In genomic region chr18:13809025-13809384, GRCh38 we compare ENCODE assay signal across 29 cellular contexts. TPM values are rescaled to one million over a fixed set of nuclear protein-coding genes. Genes with fewer than 3 reads are reported as not detected.
DNase-seq lines count a peak whose midpoint lies in the region; ATAC-seq and TF ChIP-seq lines count a peak whose summit lies in the region.
"Had no signal": no experiment of that assay in that cellular context is flagged by ENCODE, and none has a peak within 500 bp of the region (broad histone marks: within the 10 kb centered on the region; RNA-seq: fewer than 3 reads in every experiment).

No MANE protein-coding gene starts in this region.

- DNase-seq in HT-29 (ENCODE audit: low spot score) (peak; percentile 80), Peyer's patch (peak in 2 of 3 donors; percentile 76 to 78), hepatocyte (ENCODE audit: low spot score) (no peak), neural progenitor cell (ENCODE audit: low spot score) (no peak), NCI-H748 (lab: John Stamatoyannopoulos, UW; ENCODE audit: unreplicated experiment) (no peak), SHP77 (lab: John Stamatoyannopoulos, UW) (no peak), NCI-H1092 (lab: John Stamatoyannopoulos, UW) (no peak)
- DNase-seq: activated CD4-positive, alpha-beta T cell treated with anti-CD3 and anti-CD28 coated beads for 36 hours; activated naive CD4-positive, alpha-beta T cell; activated T-cell treated with anti-CD3 and anti-CD28 coated beads, Interleukin-2, amount 50 U/mL, for 4 hours; adrenal gland; effector memory CD4-positive, alpha-beta T cell; NCI-H2081 treated with DMSO at 0.1 percent for 48 hours; NCI-H446; ovary; right cardiac atrium; T-cell; tibial artery had no signal

- H4K20me1 ChIP-seq in hepatocyte (ENCODE audit: insufficient read depth, poor library complexity, severe bottlenecking) (no peaks in the 10 kb centered on the region), neural progenitor cell (ENCODE audit: low read depth) (no peaks in the 10 kb centered on the region)
- H4K20me1 ChIP-seq: BLaER1 had no signal

- no peak overlapping the region for H3K27ac Mint-ChIP-seq in neural progenitor cell
- H3K27ac Mint-ChIP-seq: activated CD4-positive, alpha-beta T cell treated with anti-CD3 and anti-CD28 coated beads for 36 hours; stimulated activated naive CD8-positive, alpha-beta T cell treated with anti-CD3 and anti-CD28 coated beads, Interleukin-15, Interleukin-2, amounts not matched to agents 100 ng/mL and 50 ng/mL, for 24 hours; T-cell had no signal

- no peaks in the 10 kb centered on the region for H3K9me3 Mint-ChIP-seq in neural progenitor cell
- H3K9me3 Mint-ChIP-seq: activated T-cell treated with anti-CD3 and anti-CD28 coated beads, Interleukin-2, amount 50 U/mL, for 4 hours; nephron; stimulated activated naive CD8-positive, alpha-beta T cell treated with anti-CD3 and anti-CD28 coated beads, Interleukin-15, Interleukin-2, amounts not matched to agents 100 ng/mL and 50 ng/mL, for 24 hours; T-cell had no signal

- 14% methylated on average over 2 of the region's 2 CpGs for WGBS in hepatocyte (ENCODE audit: low lambda C conversion rate, missing lambda C conversion rate)

- no peaks in the 10 kb centered on the region for H3K36me3 Mint-ChIP-seq in neural progenitor cell
- H3K36me3 Mint-ChIP-seq: T-cell had no signal

- no peak overlapping the region for H3K9ac ChIP-seq in neural progenitor cell
- H3K9ac ChIP-seq: BLaER1 had no signal

- H3K27me3 ChIP-seq in Peyer's patch (no peaks in the 10 kb centered on the region), hepatocyte (no peaks in the 10 kb centered on the region), neural progenitor cell (no peaks in the 10 kb centered on the region)
- H3K27me3 ChIP-seq: BLaER1, ovary had no signal

- H3K79me2 ChIP-seq in hepatocyte (no peaks in the 10 kb centered on the region), neural progenitor cell (ENCODE audit: low read depth) (no peaks in the 10 kb centered on the region)

- H3K4me3 ChIP-seq in Peyer's patch (no peak overlapping the region), hepatocyte (no peak overlapping the region), neural progenitor cell (no peak overlapping the region)
- H3K4me3 ChIP-seq: adrenal gland, BLaER1, K562, ovary, tibial artery had no signal

- H3K36me3 ChIP-seq in Peyer's patch (no peaks in the 10 kb centered on the region), hepatocyte (replicated peaks; ENCODE audit: insufficient read depth, low read depth) (no peaks in the 10 kb centered on the region), neural progenitor cell (no peaks in the 10 kb centered on the region)
- H3K36me3 ChIP-seq: adrenal gland, BLaER1, ovary, tibial artery had no signal

- ATAC-seq in GM21360 (IDR thresholded peaks at IDR 0.05; ENCODE audit: unreplicated experiment), result no peak
- ATAC-seq: activated CD4-positive, alpha-beta T cell treated with anti-CD3 and anti-CD28 coated beads for 36 hours; activated T-cell treated with anti-CD3 and anti-CD28 coated beads, Interleukin-2, amount 50 U/mL, for 4 hours; HCT116; K562; right cardiac atrium; T-cell had no signal

- peaks cover 0 to 21% (median 2%) of the 10 kb centered on the region in 4 donors for H3K4me1 ChIP-seq in Peyer's patch
- peaks cover 21% of the 10 kb centered on the region for H3K4me1 ChIP-seq in hepatocyte (ENCODE audit: insufficient read depth)
- peaks cover 21% of the 10 kb centered on the region for H3K4me1 ChIP-seq in neural progenitor cell
- H3K4me1 ChIP-seq: adrenal gland, BLaER1, tibial artery had no signal

- H2AFZ ChIP-seq in hepatocyte, result no peak overlapping the region
- no peak overlapping the region for H2AFZ ChIP-seq in neural progenitor cell (replicated peaks)

- H3K4me2 ChIP-seq in hepatocyte (peak overlapping the region; percentile 11), neural progenitor cell (peak overlapping the region; percentile 40)
- H3K4me2 ChIP-seq: BLaER1 had no signal

- no peaks in the 10 kb centered on the region for H3K9me3 ChIP-seq in Peyer's patch
- H3K9me3 ChIP-seq in hepatocyte (ENCODE audit: low read depth), result no peaks in the 10 kb centered on the region
- no peaks in the 10 kb centered on the region for H3K9me3 ChIP-seq in neural progenitor cell (ENCODE audit: low read depth)
- H3K9me3 ChIP-seq: adrenal gland, BLaER1, ovary, tibial artery had no signal

- no peaks in the 10 kb centered on the region for H3K9me2 ChIP-seq in hepatocyte (replicated peaks; ENCODE audit: insufficient read depth)

- TF ChIP-seq POLR2A in Peyer's patch (IDR thresholded peaks at IDR 0.05), result no peak

- peak overlapping the region in 2 of 4 donors; percentile 58 to 68 for H3K27ac ChIP-seq in Peyer's patch
- peak overlapping the region; percentile 73 for H3K27ac ChIP-seq in hepatocyte
- no peak overlapping the region for H3K27ac ChIP-seq in neural progenitor cell
- H3K27ac ChIP-seq: adrenal gland, BLaER1, ovary, tibial artery had no signal

- peaks cover 4% of the 10 kb centered on the region for H3F3A ChIP-seq in neural progenitor cell (ENCODE audit: low read depth)

- no peak overlapping the region for H3K4me3 Mint-ChIP-seq in neural progenitor cell
- H3K4me3 Mint-ChIP-seq: activated CD4-positive, alpha-beta T cell treated with anti-CD3 and anti-CD28 coated beads for 36 hours; activated T-cell treated with anti-CD3 and anti-CD28 coated beads, Interleukin-2, amount 50 U/mL, for 4 hours; nephron; stimulated activated naive CD8-positive, alpha-beta T cell treated with anti-CD3 and anti-CD28 coated beads, Interleukin-15, Interleukin-2, amounts not matched to agents 100 ng/mL and 50 ng/mL, for 24 hours; T-cell had no signal

- no peak for TF ChIP-seq CTCF in Peyer's patch (IDR thresholded peaks at IDR 0.05)
- TF ChIP-seq CTCF in hepatocyte (IDR thresholded peaks at IDR 0.05; ENCODE audit: poor library complexity), result no peak
- no peak for TF ChIP-seq CTCF in neural progenitor cell (IDR thresholded peaks at IDR 0.05)

- peaks cover 3% of the 10 kb centered on the region for H3K4me1 Mint-ChIP-seq in neural progenitor cell
- H3K4me1 Mint-ChIP-seq: activated CD4-positive, alpha-beta T cell treated with anti-CD3 and anti-CD28 coated beads for 36 hours; nephron had no signal

- H3K27me3 Mint-ChIP-seq in neural progenitor cell (ENCODE audit: insufficient read depth, low read depth), result peaks cover 5% of the 10 kb centered on the region

RNA-seq across cellular contexts. Expression of gene MC5R, which starts 14.9 kb away (rescaled TPM):
- 0.47 TPM in 1 of 2 replicates, not detected in the other for total RNA-seq in HT-29 (2014; rRNA removed; shearing (Covaris generic))
- total RNA-seq in Peyer's patch, result not detected
- total RNA-seq in hepatocyte, result not detected in 2 replicates
- polyA plus RNA-seq in hepatocyte, result not detected in 2 replicates
- total RNA-seq in neural progenitor cell (ENCODE audit: low replicate concordance), result not detected in 2 replicates
- total RNA-seq: activated CD4-positive, alpha-beta T cell treated with anti-CD3 and anti-CD28 coated beads for 36 hours; activated T-cell treated with anti-CD3 and anti-CD28 coated beads, Interleukin-2, amount 50 U/mL, for 4 hours; Daoy; fibroblast of lung; glomerular endothelial cell; K562; MCF 10A; mesenteric fat pad; ovary; right cardiac atrium; T-cell had no signal
- polyA plus RNA-seq: fibroblast of lung, K562, ovary, right cardiac atrium had no signal

Comparison
In these comparisons a context has a peak if more than half of its experiments do, and no peak if none do; other contexts are left out.
1. DNase-seq: peak in HT-29 (single experiment) and Peyer's patch (2 of 3); none in hepatocyte (single experiment), neural progenitor cell (single experiment), NCI-H748 (single experiment), SHP77 (0 of 2) and NCI-H1092 (single experiment).